ENCODE assay signal across 16 cellular contexts in the genomic region with DNA sequence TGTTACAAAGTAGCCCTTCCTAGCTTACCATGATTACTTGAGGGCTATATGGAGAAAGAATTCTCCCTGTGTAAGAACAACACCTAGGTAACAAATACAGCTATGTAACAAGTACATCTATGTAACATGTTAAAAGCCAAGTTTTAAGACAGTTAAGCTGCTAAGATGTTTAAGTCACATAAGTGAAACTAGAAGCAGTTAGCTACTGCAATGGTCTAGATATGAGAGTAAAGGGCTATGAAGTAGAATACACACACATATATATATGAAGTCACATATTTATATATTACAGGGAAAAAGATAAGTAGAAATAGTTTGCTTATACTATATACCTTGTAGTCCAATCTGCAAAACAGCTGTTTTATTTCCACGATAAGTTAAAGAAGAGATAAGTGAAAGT.
A peak's percentile ranks its signal among the peaks of the same experiment; 100 is the strongest.
DNase-seq lines count a peak whose midpoint lies in the region; ATAC-seq lines count a peak whose summit lies in the region.
"Had no signal": no experiment of that assay in that cellular context is flagged by ENCODE, and none has a peak within 500 bp of the region (broad histone marks: within the 10 kb centered on the region; RNA-seq: fewer than 3 reads in every experiment).

No MANE protein-coding gene starts in this region.

- no peak overlapping the region for H3K27ac ChIP-seq in caudate nucleus (ENCODE audit: low read depth, low read length)
- H3K27ac ChIP-seq: neutrophil had no signal

- ATAC-seq in GM18907 (IDR thresholded peaks at IDR 0.05; ENCODE audit: unreplicated experiment) (peak; percentile 45), GM21528 (IDR thresholded peaks at IDR 0.05; ENCODE audit: low FRiP score, unreplicated experiment) (peak; percentile 62), HG02973 (IDR thresholded peaks at IDR 0.05; ENCODE audit: unreplicated experiment) (peak; percentile 47), HG03565 (IDR thresholded peaks at IDR 0.05; ENCODE audit: unreplicated experiment) (peak; percentile 48)
- ATAC-seq: left cardiac atrium, sciatic nerve had no signal

- DNase-seq in caudate nucleus (lab: John Stamatoyannopoulos, UW) (no peak), KG1 (lab: John Stamatoyannopoulos, UW) (no peak), NOMO-1 (lab: John Stamatoyannopoulos, UW; ENCODE audit: unreplicated experiment in 2 of 2) (no peak)
- DNase-seq in activated naive CD4-positive, alpha-beta T cell treated with Interleukin-2 at 50 U/mL for 16 hours = no peak
- DNase-seq: activated effector memory CD4-positive, alpha-beta T cell treated with Interleukin-2 at 50 U/mL for 16 hours; anterior cingulate cortex; Caco-2; left cardiac atrium; midbrain; NCI-H1105 had no signal
